In genomic region chr3:66827726-66828125, GRCh38 we compare ENCODE assay signal across 24 cellular contexts.
"Had no signal": no experiment of that assay in that cellular context is flagged by ENCODE, and none has a peak within 500 bp of the region (broad histone marks: within the 10 kb centered on the region; RNA-seq: fewer than 3 reads in every experiment).

No MANE protein-coding gene starts in this region.

- H3K27ac ChIP-seq: colonic mucosa, epithelial cell of prostate, esophagus squamous epithelium, gastrocnemius medialis, heart right ventricle, left ventricle myocardium inferior, lower lobe of right lung had no signal

- H3K27me3 ChIP-seq: colonic mucosa, gastrocnemius medialis had no signal

- ATAC-seq: effector memory CD8-positive, alpha-beta T cell; esophagus mucosa; gastrocnemius medialis; heart right ventricle; left cardiac atrium; lower lobe of right lung; mucosa of descending colon had no signal

- H3K36me3 ChIP-seq: colonic mucosa, esophagus squamous epithelium, gastrocnemius medialis, heart right ventricle, left ventricle myocardium inferior, lower lobe of right lung had no signal

- H3K4me3 ChIP-seq: colonic mucosa, esophagus squamous epithelium, gastrocnemius medialis, heart right ventricle, left ventricle myocardium inferior, lower lobe of right lung, mucosa of descending colon had no signal

- FAIRE-seq: endometrium, islet of Langerhans, keratinocyte had no signal

- H3K4me1 ChIP-seq: colonic mucosa, esophagus squamous epithelium, gastrocnemius medialis, heart right ventricle, left ventricle myocardium inferior had no signal

- DNase-seq: colonic mucosa; cortex of kidney; effector CD8-positive, alpha-beta T cell; effector memory CD8-positive, alpha-beta T cell; endodermal cell; erythroblast; esophagus squamous epithelium; foreskin fibroblast; foreskin melanocyte; gastrocnemius medialis; glutamatergic neuron; heart right ventricle; hippocampal formation; left cardiac atrium; left ventricle myocardium inferior; lower lobe of right lung; mesenchymal stem cell; mucosa of descending colon; naive B cell had no signal

- H3K9me3 ChIP-seq: colonic mucosa, esophagus squamous epithelium, gastrocnemius medialis, heart right ventricle, left ventricle myocardium inferior, lower lobe of right lung, mucosa of descending colon had no signal
